9 cellular contexts compared by ENCODE assay signal in genomic region chr3:15345051-15345607, GRCh38. TPM values are rescaled to one million over a fixed set of nuclear protein-coding genes. Genes with fewer than 3 reads are reported as not detected.
DNase-seq lines count a peak whose midpoint lies in the region; ATAC-seq and TF ChIP-seq lines count a peak whose summit lies in the region.
"Had no signal": no experiment of that assay in that cellular context is flagged by ENCODE, and none has a peak within 500 bp of the region (broad histone marks: within the 10 kb centered on the region; RNA-seq: fewer than 3 reads in every experiment).

No MANE protein-coding gene starts in this region.

- DNase-seq in NCI-H1417 (lab: John Stamatoyannopoulos, UW), result peak; percentile 31 to 65 (median 58)
- DNase-seq in NCI-H1417 treated with DMSO at 0.1 percent for 48 hours (lab: John Stamatoyannopoulos, UW), result no peak
- peak; percentile 96 for DNase-seq in NCI-H82 (lab: John Stamatoyannopoulos, UW)
- DNase-seq in heart right ventricle, result no peak
- DNase-seq in BE2C, result no peak
- DNase-seq in posterior cingulate gyrus, result no peak
- DNase-seq: cerebellar nuclear complex had no signal

- H3K27me3 ChIP-seq in heart right ventricle, result no peaks in the 10 kb centered on the region
- no peaks in the 10 kb centered on the region for H3K27me3 ChIP-seq in BE2C

- peaks cover 71% of the 10 kb centered on the region for H3K4me1 Mint-ChIP-seq in stimulated activated memory B cell treated with anti-CD40 and anti-IgM and Interleukin-4, amounts not matched to agents 10 μg/mL and 1 μg/mL and 100 μg/mL, for 72 hours

- H3K27me3 Mint-ChIP-seq in stimulated activated memory B cell treated with anti-CD40 and anti-IgM and Interleukin-4, amounts not matched to agents 10 μg/mL and 1 μg/mL and 100 μg/mL, for 72 hours, result no peaks in the 10 kb centered on the region

- H3K4me3 ChIP-seq in heart right ventricle (no peak overlapping the region), BE2C (ENCODE audit: low read depth, low read length) (no peak overlapping the region)

- H3K9me3 Mint-ChIP-seq in stimulated activated memory B cell treated with anti-CD40 and anti-IgM and Interleukin-4, amounts not matched to agents 10 μg/mL and 1 μg/mL and 100 μg/mL, for 72 hours, result peaks cover 1% of the 10 kb centered on the region

- no peaks in the 10 kb centered on the region for H3K36me3 ChIP-seq in heart right ventricle
- H3K36me3 ChIP-seq in BE2C, result no peaks in the 10 kb centered on the region

- H3K4me3 Mint-ChIP-seq in stimulated activated memory B cell treated with anti-CD40 and anti-IgM and Interleukin-4, amounts not matched to agents 10 μg/mL and 1 μg/mL and 100 μg/mL, for 72 hours, result peak overlapping the region; percentile 6

- 74 to 77% methylated on average over 4 of the region's 4 CpGs for WGBS in heart right ventricle, 2 donors

- ATAC-seq in HG03139 (IDR thresholded peaks at IDR 0.05; ENCODE audit: unreplicated experiment) (peak; percentile 13), heart right ventricle (no peak)
- peak; percentile 37 for ATAC-seq in stimulated activated memory B cell treated with anti-CD40 and anti-IgM and Interleukin-4, amounts not matched to agents 10 μg/mL and 1 μg/mL and 100 μg/mL, for 72 hours

- H3K9me3 ChIP-seq in heart right ventricle, result peaks cover 0 to 10% (median 0%) of the 10 kb centered on the region in 11 donors
- H3K9me3 ChIP-seq in BE2C, result no peaks in the 10 kb centered on the region

- peak overlapping the region; percentile 82 for H3K27ac Mint-ChIP-seq in stimulated activated memory B cell treated with anti-CD40 and anti-IgM and Interleukin-4, amounts not matched to agents 10 μg/mL and 1 μg/mL and 100 μg/mL, for 72 hours

- no peak overlapping the region for H3K27ac ChIP-seq in heart right ventricle

- intact Hi-C loops in heart right ventricle (cut with DNase I) (no loop called here), posterior cingulate gyrus (cut with DNase I) (no loop called here)

- H3K4me1 ChIP-seq in heart right ventricle (peaks cover 0 to 31% (median 0%) of the 10 kb centered on the region in 9 donors), BE2C (no peaks in the 10 kb centered on the region)

- peaks cover 2% of the 10 kb centered on the region for H3K36me3 Mint-ChIP-seq in stimulated activated memory B cell treated with anti-CD40 and anti-IgM and Interleukin-4, amounts not matched to agents 10 μg/mL and 1 μg/mL and 100 μg/mL, for 72 hours

- TF ChIP-seq CTCF in heart right ventricle (IDR thresholded peaks at IDR 0.05) (no peak), BE2C (IDR thresholded peaks at IDR 0.05; ENCODE audit: low read depth, low read length) (no peak)

RNA-seq across cellular contexts. Expression of gene SH3BP5, which starts 12.7 kb away (rescaled TPM):
- 10 to 100 TPM in 4 of 10 donors, 1 to 10 TPM in 6; 6.7 to 22.4 (median 9.4) TPM for total RNA-seq in heart right ventricle
- polyA plus RNA-seq in heart right ventricle, result 10 to 100 TPM in 1 of 2 donors, 1 to 10 TPM in 1; 9.9 to 11.4 TPM
- 7.5 TPM for polyA plus RNA-seq in BE2C (2012; ENCODE audit: insufficient read depth, insufficient read length, low read depth)

Comparison
In these comparisons a context has a peak if more than half of its experiments do, and no peak if none do; other contexts are left out.
1. DNase-seq: peak in NCI-H1417 (3 of 3) and NCI-H82 (single experiment); none in NCI-H1417 treated with DMSO at 0.1 percent for 48 hours (single experiment), heart right ventricle (0 of 2), BE2C (single experiment) and posterior cingulate gyrus (0 of 10).
2. ATAC-seq: peak in HG03139 (single experiment) and stimulated activated memory B cell treated with anti-CD40 and anti-IgM and Interleukin-4, amounts not matched to agents 10 μg/mL and 1 μg/mL and 100 μg/mL, for 72 hours (single experiment); none in heart right ventricle (0 of 8).